ENCODE assay signal across 13 cellular contexts in genomic region chr15:85772668-85773067, GRCh38. TPM values are rescaled to one million over a fixed set of nuclear protein-coding genes. Genes with fewer than 3 reads are reported as not detected.
A peak's percentile ranks its signal among the peaks of the same experiment; 100 is the strongest.
DNase-seq lines count a peak whose midpoint lies in the region; ATAC-seq and TF ChIP-seq lines count a peak whose summit lies in the region.
"Had no signal": no experiment of that assay in that cellular context is flagged by ENCODE, and none has a peak within 500 bp of the region (broad histone marks: within the 10 kb centered on the region; RNA-seq: fewer than 3 reads in every experiment).

No MANE protein-coding gene starts in this region.

- no peaks in the 10 kb centered on the region for H3K27me3 Mint-ChIP-seq in natural killer cell treated with Interleukin-12 subunit alpha and Interleukin-12 subunit beta and Interleukin-15 and Interleukin-18, amount 100 ng/mL, for 72 hours
- H3K27me3 Mint-ChIP-seq in natural killer cell (ENCODE audit: low read depth in 2 of 2) (no peaks in the 10 kb centered on the region), glutamatergic neuron (ENCODE audit: unreplicated experiment) (peaks cover 6% of the 10 kb centered on the region), neural crest cell (ENCODE audit: low read depth) (no peaks in the 10 kb centered on the region)
- H3K27me3 Mint-ChIP-seq: dendritic cell treated with granulocyte-macrophage colony-stimulating factor and Interleukin-4, amounts not matched to agents 40 ng/mL and 50 ng/mL, for 4 days had no signal

- DNase-seq in natural killer cell treated with Interleukin-12 subunit alpha and Interleukin-12 subunit beta and Interleukin-15 and Interleukin-18, amount 100 ng/mL, for 72 hours (ENCODE audit: low spot score) = peak; percentile 35
- DNase-seq in natural killer cell = no peak
- DNase-seq in glutamatergic neuron = no peak
- no peak for DNase-seq in neural crest cell (ENCODE audit: low read depth, low spot score)
- no peak for DNase-seq in vagina (ENCODE audit: extremely low spot score in 2 of 2)
- no peak for DNase-seq in posterior cingulate gyrus
- no peak for DNase-seq in HCEC 1CT
- DNase-seq: activated CD8-positive, alpha-beta memory T cell treated with anti-CD3 and anti-CD28 coated beads, Interleukin-2, amount 50 U/mL, for 4 hours; KBM-7; NCI-H146 had no signal

- no peaks in the 10 kb centered on the region for H3K9me3 ChIP-seq in vagina

- H3K27ac ChIP-seq in vagina = peak overlapping the region; percentile 72
- H3K27ac ChIP-seq: VCaP had no signal

- TF ChIP-seq POLR2A in vagina (IDR thresholded peaks at IDR 0.05) = no peak

- H3K36me3 Mint-ChIP-seq in natural killer cell treated with Interleukin-12 subunit alpha and Interleukin-12 subunit beta and Interleukin-15 and Interleukin-18, amount 100 ng/mL, for 72 hours = no peaks in the 10 kb centered on the region
- H3K36me3 Mint-ChIP-seq in natural killer cell (no peaks in the 10 kb centered on the region), glutamatergic neuron (ENCODE audit: unreplicated experiment) (no peaks in the 10 kb centered on the region), neural crest cell (ENCODE audit: low read depth) (peaks cover 7% of the 10 kb centered on the region)

- H3K9me3 Mint-ChIP-seq in natural killer cell treated with Interleukin-12 subunit alpha and Interleukin-12 subunit beta and Interleukin-15 and Interleukin-18, amount 100 ng/mL, for 72 hours = no peaks in the 10 kb centered on the region
- H3K9me3 Mint-ChIP-seq in natural killer cell = no peaks in the 10 kb centered on the region
- H3K9me3 Mint-ChIP-seq in glutamatergic neuron (ENCODE audit: unreplicated experiment) = no peaks in the 10 kb centered on the region
- H3K9me3 Mint-ChIP-seq in neural crest cell = no peaks in the 10 kb centered on the region
- H3K9me3 Mint-ChIP-seq: dendritic cell treated with granulocyte-macrophage colony-stimulating factor and Interleukin-4, amounts not matched to agents 40 ng/mL and 50 ng/mL, for 4 days had no signal

- H3K4me1 ChIP-seq in vagina = peaks cover 40% of the 10 kb centered on the region

- H3K27ac Mint-ChIP-seq in natural killer cell treated with Interleukin-12 subunit alpha and Interleukin-12 subunit beta and Interleukin-15 and Interleukin-18, amount 100 ng/mL, for 72 hours = no peak overlapping the region
- H3K27ac Mint-ChIP-seq in natural killer cell (no peak overlapping the region), glutamatergic neuron (ENCODE audit: unreplicated experiment) (peak overlapping the region; percentile 73), neural crest cell (ENCODE audit: unreplicated experiment) (peak overlapping the region; percentile 62)
- H3K27ac Mint-ChIP-seq: dendritic cell treated with granulocyte-macrophage colony-stimulating factor and Interleukin-4, amounts not matched to agents 40 ng/mL and 50 ng/mL, for 4 days had no signal

- no peaks in the 10 kb centered on the region for H3K27me3 ChIP-seq in vagina

- ATAC-seq in natural killer cell treated with Interleukin-12 subunit alpha and Interleukin-12 subunit beta and Interleukin-15 and Interleukin-18, amount 100 ng/mL, for 72 hours = no peak
- ATAC-seq in natural killer cell (no peak), HG03378 (IDR thresholded peaks at IDR 0.05; ENCODE audit: unreplicated experiment) (no peak)

- TF ChIP-seq CTCF in natural killer cell (IDR thresholded peaks at IDR 0.05) = no peak
- TF ChIP-seq CTCF in glutamatergic neuron (IDR thresholded peaks at IDR 0.05; ENCODE audit: partially characterized antibody, unreplicated experiment) = no peak
- TF ChIP-seq CTCF in neural crest cell (conservative IDR thresholded peaks at IDR 0.05) = no peak
- TF ChIP-seq CTCF in vagina (IDR thresholded peaks at IDR 0.05) = no peak

- intact Hi-C loops in natural killer cell (cut with micrococcal nuclease) (no loop called here), vagina (cut with DNase I) (no loop called here), posterior cingulate gyrus (cut with DNase I) (no loop called here)

- H3K4me3 Mint-ChIP-seq in natural killer cell treated with Interleukin-12 subunit alpha and Interleukin-12 subunit beta and Interleukin-15 and Interleukin-18, amount 100 ng/mL, for 72 hours = no peak overlapping the region
- H3K4me3 Mint-ChIP-seq in natural killer cell = no peak overlapping the region
- no peak overlapping the region for H3K4me3 Mint-ChIP-seq in glutamatergic neuron (ENCODE audit: unreplicated experiment)
- H3K4me3 Mint-ChIP-seq in neural crest cell = no peak overlapping the region
- H3K4me3 Mint-ChIP-seq: dendritic cell treated with granulocyte-macrophage colony-stimulating factor and Interleukin-4, amounts not matched to agents 40 ng/mL and 50 ng/mL, for 4 days had no signal

- H3K4me1 Mint-ChIP-seq in natural killer cell treated with Interleukin-12 subunit alpha and Interleukin-12 subunit beta and Interleukin-15 and Interleukin-18, amount 100 ng/mL, for 72 hours (ENCODE audit: low read depth in 2 of 2) = peaks cover 4 to 6% of the 10 kb centered on the region in 2 donors
- H3K4me1 Mint-ChIP-seq in natural killer cell = peaks cover 6 to 13% of the 10 kb centered on the region in 2 donors
- peaks cover 30% of the 10 kb centered on the region for H3K4me1 Mint-ChIP-seq in glutamatergic neuron (ENCODE audit: low read depth, unreplicated experiment)
- peaks cover 25% of the 10 kb centered on the region for H3K4me1 Mint-ChIP-seq in neural crest cell

- no peak overlapping the region for H3K4me3 ChIP-seq in vagina

- H3K36me3 ChIP-seq in vagina = no peaks in the 10 kb centered on the region

RNA-seq across cellular contexts. Expression of gene KLHL25, which starts 22.1 kb away (rescaled TPM):
- 1 to 10 TPM; 4.7 to 8.5 TPM for total RNA-seq in natural killer cell treated with Interleukin-12 subunit alpha and Interleukin-12 subunit beta and Interleukin-15 and Interleukin-18, amount 100 ng/mL, for 72 hours
- total RNA-seq in natural killer cell (10 to 100 TPM in 2 of 3 donors, 1 to 10 TPM in 1; 6.5 to 16.2 (median 10.4) TPM), glutamatergic neuron (ENCODE audit: unreplicated experiment) (45.1 TPM), neural crest cell (17.9 and 19.3 TPM in 2 replicates), vagina (9.6 TPM)

Comparison
In these comparisons a context has a peak if more than half of its experiments do, and no peak if none do; other contexts are left out.
1. H3K27ac Mint-ChIP-seq: peak in glutamatergic neuron (single experiment) and neural crest cell (single experiment); none in natural killer cell treated with Interleukin-12 subunit alpha and Interleukin-12 subunit beta and Interleukin-15 and Interleukin-18, amount 100 ng/mL, for 72 hours (0 of 2) and natural killer cell (0 of 2).